In genomic region chr10:35501923-35502322, GRCh38 we compare ENCODE assay signal across 1 cellular context.
TF ChIP-seq lines count a peak whose summit lies in the region.

No MANE protein-coding gene starts in this region.

TF ChIP-seq in HepG2, 621 proteins besides CTCF, POLR2A, EP300 and RAD21:
- no peak for TF ChIP-seq ZNF512 (CRISPR knock-in tag; IDR thresholded peaks at IDR 0.05)
- no peak for TF ChIP-seq DRAP1 (CRISPR knock-in tag; IDR thresholded peaks at IDR 0.05)
- no peak for TF ChIP-seq ZFP90 (CRISPR knock-in tag; IDR thresholded peaks at IDR 0.05; ENCODE audit: borderline replicate concordance)
- peak; percentile 18 for TF ChIP-seq RBM22 (optimal IDR thresholded peaks at IDR 0.05; ENCODE audit: low read length)
- no peak for TF ChIP-seq ZNF782 (CRISPR knock-in tag; IDR thresholded peaks at IDR 0.05; ENCODE audit: borderline replicate concordance)
- TF ChIP-seq ERF (CRISPR knock-in tag; IDR thresholded peaks at IDR 0.05) = no peak
- TF ChIP-seq STAG1 (CRISPR knock-in tag; IDR thresholded peaks at IDR 0.05) = peak; percentile 17; the same call in 1 of the 2 replicates
- no peak for TF ChIP-seq EHMT2 (IDR thresholded peaks at IDR 0.05; ENCODE audit: borderline replicate concordance, low read depth, low read length)
- TF ChIP-seq TAF1 (CRISPR knock-in tag; IDR thresholded peaks at IDR 0.05) = no peak
- no peak for TF ChIP-seq ZNF564 (CRISPR knock-in tag; IDR thresholded peaks at IDR 0.05)
- no peak for TF ChIP-seq HNF4A (CRISPR knock-in tag; IDR thresholded peaks at IDR 0.05)
